ENCODE assay signal across 22 cellular contexts in the genomic region with DNA sequence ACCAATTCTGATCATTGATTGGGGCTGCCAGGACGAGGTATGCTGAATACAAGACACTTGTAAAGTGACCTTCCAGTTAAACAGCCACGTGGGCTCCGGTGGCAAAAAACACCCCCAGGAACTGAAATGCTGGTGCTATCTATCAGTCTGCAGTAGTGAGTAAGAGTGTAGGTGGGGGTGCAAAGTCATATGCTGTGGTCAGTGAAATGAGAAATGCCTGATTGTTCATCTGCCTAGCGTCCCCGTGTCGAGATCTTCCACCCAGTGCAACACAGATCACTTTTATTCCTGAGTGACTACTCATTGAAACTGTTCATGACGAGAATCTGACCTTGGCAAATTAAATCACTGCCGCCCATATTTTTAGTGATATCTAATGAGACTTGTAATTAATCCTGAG.
"Had no signal": no experiment of that assay in that cellular context is flagged by ENCODE, and none has a peak within 500 bp of the region (broad histone marks: within the 10 kb centered on the region; RNA-seq: fewer than 3 reads in every experiment).

No MANE protein-coding gene starts in this region.

- H3K27me3 Mint-ChIP-seq: activated CD4-positive, alpha-beta memory T cell treated with anti-CD3 and anti-CD28 coated beads for 36 hours; activated CD8-positive, alpha-beta memory T cell treated with anti-CD3 and anti-CD28 coated beads, Interleukin-2, amount 10 ng/mL, durations not matched to agents 7 days and 5 days; activated naive CD8-positive, alpha-beta T cell treated with anti-CD3 and anti-CD28 coated beads, Interleukin-2, amount 50 U/mL, for 24 hours; natural killer cell treated with Interleukin-12 subunit alpha and Interleukin-12 subunit beta and Interleukin-15 and Interleukin-18, amount 100 ng/mL, for 72 hours; stimulated activated naive CD8-positive, alpha-beta T cell treated with anti-CD3 and anti-CD28 coated beads, Interleukin-15, amount 100 ng/mL, for 72 hours; T-cell had no signal

- ATAC-seq: activated CD8-positive, alpha-beta memory T cell treated with anti-CD3 and anti-CD28 coated beads, Interleukin-2, amount 10 ng/mL, durations not matched to agents 7 days and 5 days; activated naive CD8-positive, alpha-beta T cell treated with anti-CD3 and anti-CD28 coated beads, Interleukin-2, amount 50 U/mL, for 24 hours; natural killer cell treated with Interleukin-12 subunit alpha and Interleukin-12 subunit beta and Interleukin-15 and Interleukin-18, amount 100 ng/mL, for 72 hours; psoas muscle; sciatic nerve; stimulated activated naive CD8-positive, alpha-beta T cell treated with anti-CD3 and anti-CD28 coated beads, Interleukin-15, amount 100 ng/mL, for 72 hours; T-cell had no signal

- H3K36me3 ChIP-seq: colonic mucosa, esophagus muscularis mucosa, spleen had no signal

- H3K4me1 Mint-ChIP-seq: activated CD8-positive, alpha-beta memory T cell treated with anti-CD3 and anti-CD28 coated beads, Interleukin-2, amount 10 ng/mL, durations not matched to agents 7 days and 5 days; activated naive CD8-positive, alpha-beta T cell treated with anti-CD3 and anti-CD28 coated beads, Interleukin-2, amount 50 U/mL, for 24 hours; stimulated activated naive CD8-positive, alpha-beta T cell treated with anti-CD3 and anti-CD28 coated beads, Interleukin-15, amount 100 ng/mL, for 72 hours; T-cell had no signal

- DNase-seq: activated CD4-positive, alpha-beta memory T cell treated with anti-CD3 and anti-CD28 coated beads for 36 hours; activated CD8-positive, alpha-beta memory T cell treated with anti-CD3 and anti-CD28 coated beads, Interleukin-2, amount 10 ng/mL, durations not matched to agents 7 days and 5 days; activated naive CD4-positive, alpha-beta T cell treated with anti-CD3 and anti-CD28 coated beads for 36 hours; activated naive CD8-positive, alpha-beta T cell treated with anti-CD3 and anti-CD28 coated beads, Interleukin-2, amount 50 U/mL, for 24 hours; activated T-cell treated with anti-CD3 and anti-CD28 coated beads, Interleukin-2, amount 50 U/mL, for 1 hour; caudate nucleus; colonic mucosa; glutamatergic neuron; hypothalamus; kidney glomerular epithelial cell; mesenchymal stem cell; nucleus accumbens; psoas muscle; spleen; stimulated activated naive CD8-positive, alpha-beta T cell treated with anti-CD3 and anti-CD28 coated beads, Interleukin-15, amount 100 ng/mL, for 72 hours; T-cell; T-helper 9 cell had no signal

- H3K27me3 ChIP-seq: colonic mucosa, esophagus muscularis mucosa, spleen had no signal

- H3K4me1 ChIP-seq: colonic mucosa, psoas muscle, spleen had no signal

- H3K4me3 Mint-ChIP-seq: activated CD4-positive, alpha-beta memory T cell treated with anti-CD3 and anti-CD28 coated beads for 36 hours; activated CD8-positive, alpha-beta memory T cell treated with anti-CD3 and anti-CD28 coated beads, Interleukin-2, amount 10 ng/mL, durations not matched to agents 7 days and 5 days; activated naive CD4-positive, alpha-beta T cell treated with anti-CD3 and anti-CD28 coated beads for 36 hours; activated naive CD8-positive, alpha-beta T cell treated with anti-CD3 and anti-CD28 coated beads, Interleukin-2, amount 50 U/mL, for 24 hours; natural killer cell treated with Interleukin-12 subunit alpha and Interleukin-12 subunit beta and Interleukin-15 and Interleukin-18, amount 100 ng/mL, for 72 hours; stimulated activated naive CD8-positive, alpha-beta T cell treated with anti-CD3 and anti-CD28 coated beads, Interleukin-15, amount 100 ng/mL, for 72 hours; T-cell had no signal

- H3K27ac ChIP-seq: colonic mucosa, esophagus muscularis mucosa, psoas muscle, spleen, VCaP had no signal

- H3K27ac Mint-ChIP-seq: activated CD4-positive, alpha-beta memory T cell treated with anti-CD3 and anti-CD28 coated beads for 36 hours; activated CD8-positive, alpha-beta memory T cell treated with anti-CD3 and anti-CD28 coated beads, Interleukin-2, amount 10 ng/mL, durations not matched to agents 7 days and 5 days; activated naive CD4-positive, alpha-beta T cell treated with anti-CD3 and anti-CD28 coated beads for 36 hours; activated naive CD8-positive, alpha-beta T cell treated with anti-CD3 and anti-CD28 coated beads, Interleukin-2, amount 50 U/mL, for 24 hours; activated T-helper 2 cell treated with anti-CD3 and anti-CD28 coated beads, Interferon-gamma antibody, Interleukin-2, Interleukin-4, amounts not matched to agents 10 μg/mL and 5 μg/mL and 100 μg/mL, durations not matched to agents 14 hours and 24 hours and 36 hours; natural killer cell treated with Interleukin-12 subunit alpha and Interleukin-12 subunit beta and Interleukin-15 and Interleukin-18, amount 100 ng/mL, for 72 hours; stimulated activated naive CD8-positive, alpha-beta T cell treated with anti-CD3 and anti-CD28 coated beads, Interleukin-15, amount 100 ng/mL, for 72 hours; T-cell had no signal

- H3K4me3 ChIP-seq: colonic mucosa, esophagus muscularis mucosa, psoas muscle, spleen had no signal

- H3K9me3 ChIP-seq: colonic mucosa, esophagus muscularis mucosa, psoas muscle had no signal

- H3K36me3 Mint-ChIP-seq: activated CD4-positive, alpha-beta memory T cell treated with anti-CD3 and anti-CD28 coated beads for 36 hours; activated CD8-positive, alpha-beta memory T cell treated with anti-CD3 and anti-CD28 coated beads, Interleukin-2, amount 10 ng/mL, durations not matched to agents 7 days and 5 days; T-cell had no signal
